In genomic region chr11:57896641-57897145, GRCh38 we compare ENCODE assay signal across 36 cellular contexts.
"Had no signal": no experiment of that assay in that cellular context is flagged by ENCODE, and none has a peak within 500 bp of the region (broad histone marks: within the 10 kb centered on the region; RNA-seq: fewer than 3 reads in every experiment).

No MANE protein-coding gene starts in this region.

- H3K27ac Mint-ChIP-seq: activated B cell treated with CpG ODN at 0.5 μM for 24 hours; activated CD4-positive, alpha-beta memory T cell treated with anti-CD3 and anti-CD28 coated beads, Interleukin-2, amount 10 ng/mL, durations not matched to agents 7 days and 5 days; activated CD8-positive, alpha-beta memory T cell treated with anti-CD3 and anti-CD28 coated beads, Interleukin-2, amount 10 ng/mL, durations not matched to agents 7 days and 5 days; activated naive CD4-positive, alpha-beta T cell treated with anti-CD3 and anti-CD28 coated beads, Interleukin-2, amount 10 ng/mL, durations not matched to agents 7 days and 5 days; activated naive CD8-positive, alpha-beta T cell; activated naive CD8-positive, alpha-beta T cell treated with anti-CD3 and anti-CD28 coated beads, Interleukin-2, amount 50 U/mL, for 24 hours; brain had no signal

- H3K36me3 ChIP-seq: MG63, Peyer's patch had no signal

- H3K36me3 Mint-ChIP-seq: activated CD8-positive, alpha-beta memory T cell treated with anti-CD3 and anti-CD28 coated beads, Interleukin-2, amount 10 ng/mL, durations not matched to agents 7 days and 5 days; activated naive CD4-positive, alpha-beta T cell treated with anti-CD3 and anti-CD28 coated beads, Interleukin-2, amount 10 ng/mL, durations not matched to agents 7 days and 5 days; activated naive CD8-positive, alpha-beta T cell; brain had no signal

- H3K27ac ChIP-seq: Peyer's patch, VCaP had no signal

- H3K4me1 Mint-ChIP-seq: activated B cell treated with CpG ODN at 0.5 μM for 24 hours; activated CD4-positive, alpha-beta memory T cell treated with anti-CD3 and anti-CD28 coated beads, Interleukin-2, amount 10 ng/mL, durations not matched to agents 7 days and 5 days; activated CD8-positive, alpha-beta memory T cell treated with anti-CD3 and anti-CD28 coated beads, Interleukin-2, amount 10 ng/mL, durations not matched to agents 7 days and 5 days; activated naive CD4-positive, alpha-beta T cell treated with anti-CD3 and anti-CD28 coated beads, Interleukin-2, amount 10 ng/mL, durations not matched to agents 7 days and 5 days; brain had no signal

- H3K4me3 Mint-ChIP-seq: activated B cell treated with CpG ODN at 0.5 μM for 24 hours; activated CD4-positive, alpha-beta memory T cell treated with anti-CD3 and anti-CD28 coated beads, Interleukin-2, amount 10 ng/mL, durations not matched to agents 7 days and 5 days; activated CD8-positive, alpha-beta memory T cell treated with anti-CD3 and anti-CD28 coated beads, Interleukin-2, amount 10 ng/mL, durations not matched to agents 7 days and 5 days; activated naive CD4-positive, alpha-beta T cell treated with anti-CD3 and anti-CD28 coated beads, Interleukin-2, amount 10 ng/mL, durations not matched to agents 7 days and 5 days; activated naive CD8-positive, alpha-beta T cell; activated naive CD8-positive, alpha-beta T cell treated with anti-CD3 and anti-CD28 coated beads, Interleukin-2, amount 50 U/mL, for 24 hours; brain had no signal

- H3K4me3 ChIP-seq: MG63, Peyer's patch had no signal

- H3K27me3 ChIP-seq: MG63, Peyer's patch had no signal

- DNase-seq: activated B cell treated with CpG ODN at 0.5 μM for 24 hours; activated CD4-positive, alpha-beta memory T cell treated with anti-CD3 and anti-CD28 coated beads, Interleukin-2, amount 10 ng/mL, durations not matched to agents 7 days and 5 days; activated CD4-positive, alpha-beta T cell treated with anti-CD3 and anti-CD28 coated beads for 1 hour; activated CD4-positive, alpha-beta T cell treated with anti-CD3 and anti-CD28 coated beads for 48 hours; activated CD8-positive, alpha-beta memory T cell treated with anti-CD3 and anti-CD28 coated beads for 24 hours; activated CD8-positive, alpha-beta memory T cell treated with anti-CD3 and anti-CD28 coated beads, Interleukin-2, amount 10 ng/mL, durations not matched to agents 7 days and 5 days; activated CD8-positive, alpha-beta memory T cell treated with anti-CD3 and anti-CD28 coated beads, Interleukin-2, amount 50 U/mL, for 48 hours; activated effector memory CD4-positive, alpha-beta T cell treated with Interleukin-2 at 50 U/mL for 16 hours; activated naive CD4-positive, alpha-beta T cell treated with anti-CD3 and anti-CD28 coated beads, Interleukin-2, amount 10 ng/mL, durations not matched to agents 7 days and 5 days; activated naive CD8-positive, alpha-beta T cell treated with anti-CD3 and anti-CD28 coated beads, Interleukin-2, amount 50 U/mL, for 24 hours; activated T-cell treated with anti-CD3 and anti-CD28 coated beads, Interleukin-2, amount 50 U/mL, for 48 hours; anterior cingulate cortex; central memory CD4-positive, alpha-beta T cell; KG1; MG63; NCI-H1048; NCI-H1436 treated with DMSO at 0.1 percent for 48 hours; NCI-H1694 treated with DMSO at 0.1 percent for 48 hours; NCI-H2029 treated with DMSO at 0.1 percent for 48 hours; NCI-H2107; NCI-H2171; NCI-H510A; NCI-H526; NCI-H748 treated with DMSO at 0.1 percent for 48 hours; NK-92 treated with Interleukin-12 subunit alpha and Interleukin-12 subunit beta, amount 100 ng/mL, for 24 hours; PC-3; RPMI8226; SIG-M5; SW 1271; T-helper 1 cell; T-helper 2 cell; T-helper 9 cell had no signal

- ATAC-seq: activated CD8-positive, alpha-beta memory T cell treated with anti-CD3 and anti-CD28 coated beads, Interleukin-2, amount 10 ng/mL, durations not matched to agents 7 days and 5 days; activated naive CD8-positive, alpha-beta T cell treated with anti-CD3 and anti-CD28 coated beads, Interleukin-2, amount 50 U/mL, for 24 hours; PC-3 had no signal

- H3K9me3 ChIP-seq: MG63, Peyer's patch had no signal

- H3K9me3 Mint-ChIP-seq: activated naive CD4-positive, alpha-beta T cell treated with anti-CD3 and anti-CD28 coated beads, Interleukin-2, amount 10 ng/mL, durations not matched to agents 7 days and 5 days had no signal
